8 cellular contexts compared by ENCODE assay signal in genomic region chr11:9613830-9614762, GRCh38. TPM values are rescaled to one million over a fixed set of nuclear protein-coding genes. Genes with fewer than 3 reads are reported as not detected.
A peak's percentile ranks its signal among the peaks of the same experiment; 100 is the strongest.
DNase-seq lines count a peak whose midpoint lies in the region; ATAC-seq and TF ChIP-seq lines count a peak whose summit lies in the region.

No MANE protein-coding gene starts in this region.

- TF ChIP-seq CTCF in RWPE2 (IDR thresholded peaks at IDR 0.05; ENCODE audit: poor library complexity, severe bottlenecking) (peak; percentile 62), fibroblast of villous mesenchyme (IDR thresholded peaks at IDR 0.05; ENCODE audit: insufficient read depth, low read depth, low read length) (peak; percentile 78), neural crest cell (conservative IDR thresholded peaks at IDR 0.05) (peak; percentile 84), stomach (IDR thresholded peaks at IDR 0.05) (peak in 5 of 7 experiments; percentile 66 to 85 (median 82))

- H3K27ac ChIP-seq in HUES6 (ENCODE audit: low read depth, low read length): peak overlapping the region; percentile 72; the same call in 1 of the 2 replicates
- peak overlapping the region; percentile 84 for H3K27ac ChIP-seq in RWPE2 (ENCODE audit: poor library complexity, severe bottlenecking)
- H3K27ac ChIP-seq in stomach: peak overlapping the region; percentile 90 to 96 (median 94)

- peak in 2 of 4 donors; percentile 11 to 46 for TF ChIP-seq POLR2A in stomach (IDR thresholded peaks at IDR 0.05)

- H3K27me3 Mint-ChIP-seq in neural crest cell (ENCODE audit: low read depth): no peaks in the 10 kb centered on the region

- H3K9me3 Mint-ChIP-seq in neural crest cell: peaks cover 3% of the 10 kb centered on the region

- peaks cover 29% of the 10 kb centered on the region for H3K4me1 ChIP-seq in HUES6 (ENCODE audit: control insufficient read depth, insufficient read depth, low read length)
- H3K4me1 ChIP-seq in RWPE2 (ENCODE audit: insufficient read depth, poor library complexity, severe bottlenecking): peaks cover 12% of the 10 kb centered on the region
- H3K4me1 ChIP-seq in stomach: peaks cover 10 to 25% (median 18%) of the 10 kb centered on the region in 4 donors

- H3K4me3 ChIP-seq in HUES6 (ENCODE audit: low read depth, low read length): peak overlapping the region; percentile 54
- peak overlapping the region; percentile 17 for H3K4me3 ChIP-seq in RWPE2 (ENCODE audit: severe bottlenecking)
- peak overlapping the region; percentile 56 for H3K4me3 ChIP-seq in fibroblast of villous mesenchyme (ENCODE audit: low read depth, low read length)
- peak overlapping the region; percentile 41 to 53 (median 43) for H3K4me3 ChIP-seq in stomach

- 0 to 1% (median 1%) methylated on average over 31 to 54 of the region's 54 CpGs for WGBS in stomach, 5 donors

- ATAC-seq in GM21515 (IDR thresholded peaks at IDR 0.05; ENCODE audit: unreplicated experiment) (peak; percentile 70), RWPE2 (ENCODE audit: low read depth) (peak; percentile 82)

- peak overlapping the region; percentile 96 for H3K27ac Mint-ChIP-seq in neural crest cell (ENCODE audit: unreplicated experiment)

- H3K9me3 ChIP-seq in HUES6 (ENCODE audit: control insufficient read depth, insufficient read depth, low read depth, low read length) (no peaks in the 10 kb centered on the region), RWPE2 (ENCODE audit: severe bottlenecking) (no peaks in the 10 kb centered on the region), stomach (no peaks in the 10 kb centered on the region)

- H3K27me3 ChIP-seq in HUES6 (ENCODE audit: control insufficient read depth, insufficient read depth, low read length) (no peaks in the 10 kb centered on the region), RWPE2 (ENCODE audit: insufficient read depth, poor library complexity, severe bottlenecking) (no peaks in the 10 kb centered on the region), stomach (no peaks in the 10 kb centered on the region)

- peak overlapping the region; percentile 89 for H3K4me3 Mint-ChIP-seq in neural crest cell

- DNase-seq in DMS79 (lab: John Stamatoyannopoulos, UW) (peak; percentile 37), RWPE2 (ENCODE audit: low spot score) (peak; percentile 86), activated gamma-delta T cell (lab: John Stamatoyannopoulos, UW) (peak; percentile 85), fibroblast of villous mesenchyme (ENCODE audit: low read depth) (peak; percentile 83), neural crest cell (ENCODE audit: low read depth, low spot score) (peak; percentile 75), stomach (peak; percentile 88)

- H3K9ac ChIP-seq in HUES6 (ENCODE audit: low read length): peak overlapping the region; percentile 93

- no peaks in the 10 kb centered on the region for H3K36me3 ChIP-seq in HUES6 (ENCODE audit: control insufficient read depth, insufficient read depth, low read length)
- no peaks in the 10 kb centered on the region for H3K36me3 ChIP-seq in RWPE2 (ENCODE audit: low read depth)
- no peaks in the 10 kb centered on the region for H3K36me3 ChIP-seq in stomach

- H3K4me1 Mint-ChIP-seq in neural crest cell: peaks cover 20% of the 10 kb centered on the region

- H3K36me3 Mint-ChIP-seq in neural crest cell (ENCODE audit: low read depth): no peaks in the 10 kb centered on the region

- TF ChIP-seq EP300 in stomach (IDR thresholded peaks at IDR 0.05): no peak

- intact Hi-C loops in stomach (cut with DNase I; ENCODE audit: low total_unique reads): no loop called here

RNA-seq across cellular contexts. Expression of gene WEE1, which starts 40.6 kb away (rescaled TPM):
- total RNA-seq in fibroblast of villous mesenchyme (51.2 and 88.9 TPM in 2 replicates), neural crest cell (66.6 and 71.8 TPM in 2 replicates), stomach (10 to 100 TPM; 11.7 to 79.1 (median 29.6) TPM)
- polyA plus RNA-seq in stomach: 10 to 100 TPM in 2 of 3 donors, 1 to 10 TPM in 1; 5.0 to 29.8 (median 12.9) TPM

RNA-seq across cellular contexts. Expression of gene SWAP70, which starts 49.8 kb away (rescaled TPM):
- 52.8 and 63.0 TPM in 2 replicates for total RNA-seq in fibroblast of villous mesenchyme
- 18.1 and 19.4 TPM in 2 replicates for total RNA-seq in neural crest cell
- 10 to 100 TPM; 18.2 to 39.5 (median 19.8) TPM for total RNA-seq in stomach
- 10 to 100 TPM in 2 of 3 donors, 1 to 10 TPM in 1; 5.1 to 11.0 (median 10.1) TPM for polyA plus RNA-seq in stomach

Comparison
In these comparisons a context has a peak if more than half of its experiments do, and no peak if none do; other contexts are left out.
1. Peak in every context shown above with its lines: DNase-seq, ATAC-seq, H3K4me3 ChIP-seq and H3K27ac ChIP-seq.
2. DNase-seq: peak in every context shown above with its lines; median percentile 88 in stomach; 86 in RWPE2; 85 in activated gamma-delta T cell; 83 in fibroblast of villous mesenchyme; 75 in neural crest cell; 37 in DMS79.